8 cellular contexts compared by ENCODE assay signal in genomic region chr1:217660353-217661062, GRCh38. TPM values are rescaled to one million over a fixed set of nuclear protein-coding genes. Genes with fewer than 3 reads are reported as not detected.
DNase-seq lines count a peak whose midpoint lies in the region; ATAC-seq, FAIRE-seq and TF ChIP-seq lines count a peak whose summit lies in the region.

No MANE protein-coding gene starts in this region.

- no peak overlapping the region for H3K4me3 Mint-ChIP-seq in activated naive CD4-positive, alpha-beta T cell treated with anti-CD3 and anti-CD28 coated beads, Interleukin-2, amount 10 ng/mL, durations not matched to agents 7 days and 5 days

- H3K36me3 Mint-ChIP-seq in activated naive CD4-positive, alpha-beta T cell treated with anti-CD3 and anti-CD28 coated beads, Interleukin-2, amount 50 U/mL, for 72 hours, result no peaks in the 10 kb centered on the region
- no peaks in the 10 kb centered on the region for H3K36me3 Mint-ChIP-seq in activated naive CD4-positive, alpha-beta T cell treated with anti-CD3 and anti-CD28 coated beads, Interleukin-2, amount 10 ng/mL, durations not matched to agents 7 days and 5 days

- no peaks in the 10 kb centered on the region for H3K4me1 Mint-ChIP-seq in activated naive CD4-positive, alpha-beta T cell treated with anti-CD3 and anti-CD28 coated beads, Interleukin-2, amount 10 ng/mL, durations not matched to agents 7 days and 5 days

- no peaks in the 10 kb centered on the region for H3K27me3 Mint-ChIP-seq in activated naive CD4-positive, alpha-beta T cell treated with anti-CD3 and anti-CD28 coated beads, Interleukin-2, amount 10 ng/mL, durations not matched to agents 7 days and 5 days

- no peak overlapping the region for H3K27ac Mint-ChIP-seq in activated naive CD4-positive, alpha-beta T cell treated with anti-CD3 and anti-CD28 coated beads, Interleukin-2, amount 50 U/mL, for 72 hours
- H3K27ac Mint-ChIP-seq in activated naive CD4-positive, alpha-beta T cell treated with anti-CD3 and anti-CD28 coated beads, Interleukin-2, amount 10 ng/mL, durations not matched to agents 7 days and 5 days, result no peak overlapping the region

- peak; percentile 99 for FAIRE-seq in RCC 7860 (lab: Jason Lieb, UNC)

- DNase-seq in activated naive CD4-positive, alpha-beta T cell treated with anti-CD3 and anti-CD28 coated beads, Interleukin-2, amount 50 U/mL, for 72 hours (ENCODE audit: low spot score in 2 of 2), result no peak
- no peak for DNase-seq in activated naive CD4-positive, alpha-beta T cell treated with anti-CD3 and anti-CD28 coated beads, Interleukin-2, amount 10 ng/mL, durations not matched to agents 7 days and 5 days
- DNase-seq in RCC 7860 (ENCODE audit: low spot score), result peak; percentile 91
- peak; percentile 69 to 83 for DNase-seq in foreskin fibroblast
- no peak for DNase-seq in NCI-H2029 (lab: John Stamatoyannopoulos, UW)
- DNase-seq in activated CD4-positive, CD25-positive, alpha-beta regulatory T cell treated with anti-CD3 and anti-CD28 coated beads, Interleukin-2, amount 50 U/mL, for 72 hours, result no peak
- DNase-seq in activated T-cell treated with anti-CD3 and anti-CD28 coated beads, Interleukin-2, amount 50 U/mL, for 1 hour, result no peak

- TF ChIP-seq CTCF in foreskin fibroblast (IDR thresholded peaks at IDR 0.05; ENCODE audit: low read depth, low read length), result peak; percentile 60

- no peak overlapping the region for H3K4me3 ChIP-seq in foreskin fibroblast (ENCODE audit: low read depth in 1 of 2, low read length in 2 of 2)

- H3K9me3 Mint-ChIP-seq in activated naive CD4-positive, alpha-beta T cell treated with anti-CD3 and anti-CD28 coated beads, Interleukin-2, amount 50 U/mL, for 72 hours, result no peaks in the 10 kb centered on the region
- no peaks in the 10 kb centered on the region for H3K9me3 Mint-ChIP-seq in activated naive CD4-positive, alpha-beta T cell treated with anti-CD3 and anti-CD28 coated beads, Interleukin-2, amount 10 ng/mL, durations not matched to agents 7 days and 5 days

- ATAC-seq in activated naive CD4-positive, alpha-beta T cell treated with anti-CD3 and anti-CD28 coated beads, Interleukin-2, amount 50 U/mL, for 72 hours, result peak; percentile 4 to 75
- peak; percentile 71 for ATAC-seq in HG02884 (IDR thresholded peaks at IDR 0.05; ENCODE audit: unreplicated experiment)

- CTCF ChIA-PET in activated naive CD4-positive, alpha-beta T cell treated with anti-CD3 and anti-CD28 coated beads, Interleukin-2, amount 10 ng/mL, durations not matched to agents 7 days and 5 days (lab: Charles Lee), result interaction anchor here (0.8 to 1.1 kb wide), 2 partner anchors 13 to 245 kb away, joined by 3 read pairs; no protein-coding TSS in a partner anchor

RNA-seq across cellular contexts. Expression of gene SPATA17, which starts 29.4 kb away (rescaled TPM):
- not detected for total RNA-seq in activated naive CD4-positive, alpha-beta T cell treated with anti-CD3 and anti-CD28 coated beads, Interleukin-2, amount 50 U/mL, for 72 hours

RNA-seq across cellular contexts. Expression of gene GPATCH2, which starts 29.6 kb away (rescaled TPM):
- total RNA-seq in activated naive CD4-positive, alpha-beta T cell treated with anti-CD3 and anti-CD28 coated beads, Interleukin-2, amount 50 U/mL, for 72 hours, result 1 to 10 TPM; 7.5 to 8.0 TPM

Comparison
In these comparisons a context has a peak if more than half of its experiments do, and no peak if none do; other contexts are left out.
1. DNase-seq: peak in RCC 7860 (single experiment) and foreskin fibroblast (2 of 2); none in activated naive CD4-positive, alpha-beta T cell treated with anti-CD3 and anti-CD28 coated beads, Interleukin-2, amount 50 U/mL, for 72 hours (0 of 2), activated naive CD4-positive, alpha-beta T cell treated with anti-CD3 and anti-CD28 coated beads, Interleukin-2, amount 10 ng/mL, durations not matched to agents 7 days and 5 days (single experiment), NCI-H2029 (single experiment), activated CD4-positive, CD25-positive, alpha-beta regulatory T cell treated with anti-CD3 and anti-CD28 coated beads, Interleukin-2, amount 50 U/mL, for 72 hours (single experiment) and activated T-cell treated with anti-CD3 and anti-CD28 coated beads, Interleukin-2, amount 50 U/mL, for 1 hour (single experiment).